20 cellular contexts compared by ENCODE assay signal in the genomic region with DNA sequence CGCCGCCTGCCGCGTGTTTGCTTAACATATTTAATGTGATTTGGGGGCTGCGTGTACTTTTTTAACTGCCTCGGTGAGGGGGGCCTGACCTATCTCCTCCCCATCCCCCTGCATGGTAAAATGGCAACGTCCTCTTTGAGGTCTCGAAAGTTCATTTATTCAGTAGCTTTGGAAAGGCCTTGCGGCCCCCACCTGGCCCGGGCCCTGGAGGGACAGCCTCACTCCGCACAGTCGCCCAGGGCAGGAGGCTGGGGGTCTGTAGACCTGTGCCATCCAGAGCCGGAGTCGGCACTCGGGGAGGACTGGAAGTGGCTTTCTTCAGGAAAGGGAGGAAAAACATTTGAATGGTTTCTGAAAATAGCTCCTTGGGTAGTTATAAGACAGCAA. TPM values are rescaled to one million over a fixed set of nuclear protein-coding genes. Genes with fewer than 3 reads are reported as not detected.
"Had no signal": no experiment of that assay in that cellular context is flagged by ENCODE, and none has a peak within 500 bp of the region (broad histone marks: within the 10 kb centered on the region; RNA-seq: fewer than 3 reads in every experiment).

No MANE protein-coding gene starts in this region.

- H3K4me1 Mint-ChIP-seq: stimulated activated memory B cell treated with anti-CD40 and anti-IgM and Interleukin-4, amounts not matched to agents 10 μg/mL and 1 μg/mL and 100 μg/mL, for 72 hours; T-cell had no signal

- H3K27me3 Mint-ChIP-seq: stimulated activated memory B cell treated with anti-CD40 and anti-IgM and Interleukin-4, amounts not matched to agents 10 μg/mL and 1 μg/mL and 100 μg/mL, for 72 hours had no signal

- H3K27ac ChIP-seq: cardiac muscle cell, esophagus squamous epithelium, parathyroid adenoma had no signal

- H3K27ac Mint-ChIP-seq: activated T-cell treated with anti-CD3 and anti-CD28 coated beads, Interleukin-2, amount 50 U/mL, for 72 hours; stimulated activated memory B cell treated with anti-CD40 and anti-IgM and Interleukin-4, amounts not matched to agents 10 μg/mL and 1 μg/mL and 100 μg/mL, for 72 hours; T-cell had no signal

- H3K36me3 Mint-ChIP-seq: stimulated activated memory B cell treated with anti-CD40 and anti-IgM and Interleukin-4, amounts not matched to agents 10 μg/mL and 1 μg/mL and 100 μg/mL, for 72 hours; T-cell had no signal

- H3K4me3 Mint-ChIP-seq: activated T-cell treated with anti-CD3 and anti-CD28 coated beads, Interleukin-2, amount 50 U/mL, for 72 hours; stimulated activated memory B cell treated with anti-CD40 and anti-IgM and Interleukin-4, amounts not matched to agents 10 μg/mL and 1 μg/mL and 100 μg/mL, for 72 hours; T-cell had no signal

- H3K9me3 Mint-ChIP-seq: activated T-cell treated with anti-CD3 and anti-CD28 coated beads, Interleukin-2, amount 50 U/mL, for 72 hours had no signal

- ATAC-seq: activated T-cell treated with anti-CD3 and anti-CD28 coated beads, Interleukin-2, amount 50 U/mL, for 72 hours; Right ventricle myocardium inferior; stimulated activated memory B cell treated with anti-CD40 and anti-IgM and Interleukin-4, amounts not matched to agents 10 μg/mL and 1 μg/mL and 100 μg/mL, for 72 hours; T-cell had no signal

- DNase-seq: activated CD4-positive, alpha-beta T cell treated with anti-CD3 and anti-CD28 coated beads, Interleukin-2, amount 50 U/mL, for 4 hours; activated CD4-positive, CD25-positive, alpha-beta regulatory T cell treated with anti-CD3 and anti-CD28 coated beads, Interleukin-2, amount 50 U/mL, for 72 hours; activated naive CD4-positive, alpha-beta T cell treated with Interleukin-2 at 50 U/mL for 16 hours; activated T-cell treated with anti-CD3 and anti-CD28 coated beads, Interleukin-2, amount 50 U/mL, for 72 hours; effector CD4-positive, alpha-beta T cell; esophagus squamous epithelium; SK-N-SH; stimulated activated CD4-positive, alpha-beta T cell treated with anti-CD3 and anti-CD28 coated beads, Interleukin-2, amount 100 ng/mL, for 48 hours; T-cell; T-helper 9 cell had no signal

RNA-seq across cellular contexts. Expression of a gene that starts 38.0 kb away (rescaled TPM):
- total RNA-seq: activated T-cell treated with anti-CD3 and anti-CD28 coated beads, Interleukin-2, amount 50 U/mL, for 72 hours; cardiac muscle cell; endothelial cell of umbilical vein; esophagus squamous epithelium; fibroblast of villous mesenchyme; kidney epithelial cell; lung microvascular endothelial cell; renal cortical epithelial cell; Right ventricle myocardium inferior; T-cell; ureter had no signal
